ENCODE assay signal across 18 cellular contexts in genomic region chr20:40191573-40191972, GRCh38.
"Had no signal": no experiment of that assay in that cellular context is flagged by ENCODE, and none has a peak within 500 bp of the region (broad histone marks: within the 10 kb centered on the region; RNA-seq: fewer than 3 reads in every experiment).

No MANE protein-coding gene starts in this region.

- H3K27ac ChIP-seq: left lung, psoas muscle, sigmoid colon, spleen, thyroid gland had no signal

- H3K4me1 ChIP-seq: left lung, psoas muscle, sigmoid colon, spleen had no signal

- H3K36me3 ChIP-seq: left lung, sigmoid colon, spleen, thyroid gland had no signal

- H3K4me3 ChIP-seq: left lung, psoas muscle, sigmoid colon, spleen, thyroid gland had no signal

- ATAC-seq: activated CD4-positive, CD25-positive, alpha-beta regulatory T cell treated with anti-CD3 and anti-CD28 coated beads, Interleukin-2, amount 50 U/mL, for 24 hours; activated naive CD8-positive, alpha-beta T cell treated with anti-CD3 and anti-CD28 coated beads, Interleukin-2, amount 50 U/mL, for 24 hours; activated T-cell treated with anti-CD3 and anti-CD28 coated beads, Interleukin-2, amount 50 U/mL, for 4 hours; esophagus mucosa; left lung; psoas muscle; stimulated activated naive B cell treated with anti-CD40 and anti-IgM and Interleukin-4, amounts not matched to agents 10 μg/mL and 1 μg/mL and 100 μg/mL, for 72 hours had no signal

- FAIRE-seq: bronchial epithelial cell, urothelium cell line had no signal

- H3K27me3 ChIP-seq: left lung, sigmoid colon, spleen, thyroid gland had no signal

- H3K9me3 ChIP-seq: left lung, psoas muscle, sigmoid colon, spleen, thyroid gland had no signal

- DNase-seq: activated CD4-positive, alpha-beta T cell treated with anti-CD3 and anti-CD28 coated beads, Interleukin-2, amount 10 ng/mL, durations not matched to agents 7 days and 5 days; activated CD8-positive, alpha-beta memory T cell treated with anti-CD3 and anti-CD28 coated beads, Interleukin-2, amount 50 U/mL, for 4 hours; activated naive CD4-positive, alpha-beta T cell treated with anti-CD3 and anti-CD28 coated beads for 36 hours; activated naive CD8-positive, alpha-beta T cell treated with anti-CD3 and anti-CD28 coated beads, Interleukin-2, amount 50 U/mL, for 24 hours; activated T-cell treated with anti-CD3 and anti-CD28 coated beads, Interleukin-2, amount 50 U/mL, for 4 hours; anterior cingulate cortex; effector CD8-positive, alpha-beta T cell; hippocampal formation; left lung; sigmoid colon; spleen; stimulated activated naive B cell treated with anti-CD40 and anti-IgM and Interleukin-4, amounts not matched to agents 10 μg/mL and 1 μg/mL and 100 μg/mL, for 72 hours; thyroid gland had no signal
